8 cellular contexts compared by ENCODE assay signal in the genomic region with DNA sequence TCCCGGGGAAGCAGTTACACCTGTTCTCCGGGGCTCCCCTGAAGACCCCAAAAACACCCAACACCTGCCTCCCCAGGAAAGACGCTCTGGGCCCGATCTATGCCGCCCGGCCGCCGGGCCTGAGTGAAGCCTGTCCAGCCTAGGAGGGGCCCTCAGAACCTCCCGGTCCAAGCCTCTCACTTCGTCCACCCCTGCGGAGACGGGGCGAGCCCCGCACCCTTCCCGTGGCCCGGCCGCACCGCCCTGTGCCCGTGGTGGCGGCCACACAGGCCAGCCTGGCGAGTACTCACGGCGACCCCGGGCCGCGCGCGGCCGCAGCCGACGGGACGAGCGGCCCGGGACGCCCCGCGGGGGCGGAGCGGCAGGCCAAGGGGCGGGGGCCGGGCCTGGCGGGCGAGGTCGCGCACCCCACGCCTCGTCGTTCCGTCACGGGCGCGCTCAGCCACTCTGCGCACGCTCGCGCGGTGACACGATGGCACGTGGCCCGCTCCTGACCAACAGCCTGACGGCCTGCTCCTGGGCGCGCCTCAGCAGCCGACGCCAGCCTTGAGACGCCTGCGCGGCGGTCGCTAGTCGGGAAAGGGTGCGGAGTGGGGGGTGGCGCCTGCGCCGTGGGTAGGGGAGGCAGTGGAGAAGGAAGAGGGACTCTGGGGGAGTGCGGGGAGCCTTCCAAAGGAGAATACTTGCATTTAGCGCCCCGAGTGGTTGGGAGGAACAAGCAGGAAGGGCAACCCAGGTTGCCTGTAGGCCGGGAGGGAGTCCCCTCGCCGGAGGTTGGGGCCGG. TPM values are rescaled to one million over a fixed set of nuclear protein-coding genes. Genes with fewer than 3 reads are reported as not detected.
DNase-seq lines count a peak whose midpoint lies in the region; ATAC-seq and TF ChIP-seq lines count a peak whose summit lies in the region.

A gene with protein sequence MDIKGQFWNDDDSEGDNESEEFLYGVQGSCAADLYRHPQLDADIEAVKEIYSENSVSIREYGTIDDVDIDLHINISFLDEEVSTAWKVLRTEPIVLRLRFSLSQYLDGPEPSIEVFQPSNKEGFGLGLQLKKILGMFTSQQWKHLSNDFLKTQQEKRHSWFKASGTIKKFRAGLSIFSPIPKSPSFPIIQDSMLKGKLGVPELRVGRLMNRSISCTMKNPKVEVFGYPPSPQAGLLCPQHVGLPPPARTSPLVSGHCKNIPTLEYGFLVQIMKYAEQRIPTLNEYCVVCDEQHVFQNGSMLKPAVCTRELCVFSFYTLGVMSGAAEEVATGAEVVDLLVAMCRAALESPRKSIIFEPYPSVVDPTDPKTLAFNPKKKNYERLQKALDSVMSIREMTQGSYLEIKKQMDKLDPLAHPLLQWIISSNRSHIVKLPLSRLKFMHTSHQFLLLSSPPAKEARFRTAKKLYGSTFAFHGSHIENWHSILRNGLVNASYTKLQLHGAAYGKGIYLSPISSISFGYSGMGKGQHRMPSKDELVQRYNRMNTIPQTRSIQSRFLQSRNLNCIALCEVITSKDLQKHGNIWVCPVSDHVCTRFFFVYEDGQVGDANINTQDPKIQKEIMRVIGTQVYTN (minus strand): TSS at position 342 of the 784 bp plus-strand sequence. CDS start 5,077 bp downstream, outside the sequence.

- peak; percentile 95 for ATAC-seq in GM21515 (IDR thresholded peaks at IDR 0.05; ENCODE audit: unreplicated experiment)

- peaks cover 22% of the 10 kb centered on the region for H3K79me2 ChIP-seq in OCI-LY7 (ENCODE audit: insufficient read depth, low read depth, low read length)

- H3K36me3 ChIP-seq in OCI-LY7 (ENCODE audit: insufficient read depth, low read length) = peaks cover 20% of the 10 kb centered on the region

- no peaks in the 10 kb centered on the region for H3K9me2 ChIP-seq in OCI-LY7 (ENCODE audit: insufficient read depth, low read length)

- peak; percentile 88 for DNase-seq in DMS 273 treated with DMSO at 0.1 percent for 48 hours (lab: John Stamatoyannopoulos, UW)
- DNase-seq in HuH-7 (ENCODE audit: low spot score) = peak; percentile 97
- DNase-seq in OCI-LY7 (ENCODE audit: low spot score) = peak; percentile 97
- DNase-seq in activated T-cell treated with anti-CD3 and anti-CD28 coated beads for 48 hours (ENCODE audit: low read depth) = peak; percentile 98
- peak; percentile 90 for DNase-seq in epithelial cell of prostate (ENCODE audit: low read depth, low spot score)
- DNase-seq in mucosa of gallbladder (ENCODE audit: low spot score) = peak; percentile 98
- DNase-seq in stimulated activated CD8-positive, alpha-beta memory T cell treated with anti-CD3 and anti-CD28 coated beads, Interleukin-4, amount 100 ng/mL, for 4 hours (ENCODE audit: low read depth in 2 of 2, low spot score in 1 of 2) = peak; percentile 96 to 99

- no peaks in the 10 kb centered on the region for H4K20me1 ChIP-seq in OCI-LY7 (ENCODE audit: insufficient read depth, low read length)

- CTCF ChIA-PET in OCI-LY7 (lab: Charles Lee; ENCODE audit: unreplicated experiment) = interaction anchor here (0.5 kb wide), 1 partner anchor 98 kb away, joined by 4 read pairs; no protein-coding TSS in a partner anchor

- POLR2A ChIA-PET in OCI-LY7 (lab: Charles Lee) = interaction anchor here (1.1 to 1.9 kb wide), 3 partner anchors 28 to 45 kb away, joined by 6 to 8 read pairs (median 8); no protein-coding TSS in a partner anchor

- peaks cover 25% of the 10 kb centered on the region for H3K4me1 ChIP-seq in OCI-LY7 (ENCODE audit: insufficient read depth, low read length, poor library complexity, severe bottlenecking)

- H3K4me3 ChIP-seq in OCI-LY7 (ENCODE audit: low read depth, low read length, poor library complexity, severe bottlenecking) = peak within 1 kb of the TSS; percentile 97

- peak within 1 kb of the TSS; percentile 96 for H2AFZ ChIP-seq in OCI-LY7 (ENCODE audit: low read length)

- H3K27ac ChIP-seq in OCI-LY7 (ENCODE audit: low read depth, low read length, poor library complexity, severe bottlenecking) = peak within 1 kb of the TSS; percentile 42
- H3K27ac ChIP-seq in epithelial cell of prostate = peak within 1 kb of the TSS; percentile 63

- peak within 1 kb of the TSS; percentile 82 for H3K4me2 ChIP-seq in OCI-LY7 (ENCODE audit: low read length)

- BruUV-seq in OCI-LY7 (replicated peaks; lab: Mats Ljungman, UMichigan) = no TSS peak

- TF ChIP-seq CTCF in OCI-LY7 (conservative IDR thresholded peaks at IDR 0.05; ENCODE audit: low read length) = peak; percentile 78

- no peaks in the 10 kb centered on the region for H3K9me3 ChIP-seq in OCI-LY7 (ENCODE audit: low read length)

- intact Hi-C loops in OCI-LY7 (cut with micrococcal nuclease; ENCODE audit: unreplicated experiment) = loop anchor here (1.0 to 5.0 kb wide), 6 partner anchors 41 to 510 kb away; partner anchors contain the start of genes ADPGK, ARIH1, GRAMD2A and MYO9A

RNA-seq across cellular contexts. Expression of the gene that starts here (rescaled TPM):
- total RNA-seq in OCI-LY7 (2014; rRNA removed; shearing (Covaris generic)) = 53.6 and 58.3 TPM in 2 replicates
- 73.3 and 85.4 TPM in 2 replicates for total RNA-seq in OCI-LY7 (2022)
- 71.3 TPM for total RNA-seq in mucosa of gallbladder

Comparison
In these comparisons a context has a peak if more than half of its experiments do, and no peak if none do; other contexts are left out.
1. Peak in every context shown above with its lines: DNase-seq, ATAC-seq, H3K4me3 ChIP-seq and H3K27ac ChIP-seq.